Comparison of ENCODE assay signal across 8 cellular contexts in genomic region chr16:29338891-29339290, GRCh38.
DNase-seq lines count a peak whose midpoint lies in the region; ATAC-seq and TF ChIP-seq lines count a peak whose summit lies in the region.
"Not testable (repeated sequence)": the region's sequence is repeated elsewhere in the genome, so short reads cannot be mapped to it uniquely, and the experiment has no call there.

No MANE protein-coding gene starts in this region.

- dilution Hi-C loops in IMR-90 (cut with HindIII; ENCODE audit: low sequenced_read_pairs, unreplicated experiment) = not testable (repeated sequence)

- not testable (repeated sequence) for H2BK20ac ChIP-seq in IMR-90 (ENCODE audit: low read depth, low read length)

- POLR2A ChIA-PET in HEK293 (lab: Yijun Ruan, JAX); IMR-90 (lab: Charles Lee; ENCODE audit: unreplicated experiment): not testable (repeated sequence)

- H3K4me3 Mint-ChIP-seq in natural killer cell = not testable (repeated sequence)

- H3K27ac Mint-ChIP-seq in natural killer cell = not testable (repeated sequence)

- H3K9ac ChIP-seq in BLaER1 treated with 17β-estradiol and CSF1 and Interleukin-3, amounts not matched to agents 10 nM and 100 nM = peak overlapping the region in 2 of 11 experiments; percentile 19 to 33; a peak in 2 of 22 replicates
- not testable (repeated sequence) for H3K9ac ChIP-seq in IMR-90 (ENCODE audit: low read depth, low read length)
- H3K9ac ChIP-seq in SU-DHL-6 (ENCODE audit: low read length) = peak overlapping the region; percentile 37; the same call in 1 of the 2 replicates

- peak overlapping the region; percentile 32; the same call in 1 of the 2 replicates for H4K91ac ChIP-seq in IMR-90 (ENCODE audit: insufficient read depth, low read depth, low read length)

- H2AK9ac ChIP-seq in IMR-90 (replicated peaks; ENCODE audit: low read depth, low read length, poor library complexity) = not testable (repeated sequence)

- CTCF ChIA-PET in HEK293 (lab: Yijun Ruan, JAX); IMR-90 (lab: Yijun Ruan, JAX): not testable (repeated sequence)

- not testable (repeated sequence) for TF ChIP-seq POLR2A in IMR-90 (IDR thresholded peaks at IDR 0.05; ENCODE audit: low read depth, low read length)

- TF ChIP-seq CTCF in HEK293 (tag by site-specific recombination; IDR thresholded peaks at IDR 0.05); IMR-90 (conservative IDR thresholded peaks at IDR 0.05; ENCODE audit: low read depth, low read length); SU-DHL-6 (IDR thresholded peaks at IDR 0.05; ENCODE audit: insufficient read depth, low read length, poor library complexity, severe bottlenecking); natural killer cell (IDR thresholded peaks at IDR 0.05): not testable (repeated sequence)

- H3K9me2 ChIP-seq in SU-DHL-6 (replicated peaks; ENCODE audit: insufficient read depth, low read length) = not testable (repeated sequence)

- not testable (repeated sequence) for H3K79me2 ChIP-seq in SU-DHL-6 (ENCODE audit: insufficient read depth, low read length)

- not testable (repeated sequence) for H3K23ac ChIP-seq in IMR-90 (ENCODE audit: low read depth, low read length)

- H3K9me3 ChIP-seq in BLaER1 treated with 17β-estradiol and CSF1 and Interleukin-3, amounts not matched to agents 10 nM and 100 nM (replicated peaks in 1 of 11); HEK293 (ENCODE audit: control insufficient read depth, insufficient read depth, low read depth, low read length); IMR-90 (ENCODE audit: control insufficient read depth, insufficient read depth, low read length); SU-DHL-6 (ENCODE audit: insufficient read depth, low read length): not testable (repeated sequence)

- not testable (repeated sequence) for H3K9me3 Mint-ChIP-seq in natural killer cell

- not testable (repeated sequence) for H3K27me3 ChIP-seq in BLaER1 treated with 17β-estradiol and CSF1 and Interleukin-3, amounts not matched to agents 10 nM and 100 nM; IMR-90 (ENCODE audit: control insufficient read depth, insufficient read depth, low read length); SU-DHL-6 (ENCODE audit: low read length)

- H3K4me2 ChIP-seq in BLaER1 treated with 17β-estradiol and CSF1 and Interleukin-3, amounts not matched to agents 10 nM and 100 nM = peak overlapping the region; percentile 47 to 83 (median 76); a peak in 21 of 22 replicates
- H3K4me2 ChIP-seq in IMR-90 (ENCODE audit: low read depth, low read length) = not testable (repeated sequence)
- peak overlapping the region; percentile 34 for H3K4me2 ChIP-seq in SU-DHL-6 (ENCODE audit: low read depth, low read length, poor library complexity, severe bottlenecking)

- H3F3A ChIP-seq in SU-DHL-6 (ENCODE audit: insufficient read depth) = peaks cover 27% of the 10 kb centered on the region

- H3K79me1 ChIP-seq in IMR-90 (ENCODE audit: low read depth in 1 of 2, low read length in 2 of 2) = not testable (repeated sequence)

- not testable (repeated sequence) for H3K14ac ChIP-seq in IMR-90 (replicated peaks; ENCODE audit: low read depth, low read length)

- peaks cover 29 to 69% (median 58%) of the 10 kb centered on the region in 10 experiments for H3K4me1 ChIP-seq in BLaER1 treated with 17β-estradiol and CSF1 and Interleukin-3, amounts not matched to agents 10 nM and 100 nM
- not testable (repeated sequence) for H3K4me1 ChIP-seq in HEK293 (ENCODE audit: control insufficient read depth, insufficient read depth, low read length); IMR-90 (ENCODE audit: control insufficient read depth, insufficient read depth, low read length)

- peaks cover 10 to 19% of the 10 kb centered on the region in 2 donors for H3K4me1 Mint-ChIP-seq in natural killer cell

- not testable (repeated sequence) for H3K4ac ChIP-seq in IMR-90 (ENCODE audit: low read depth, low read length)

- not testable (repeated sequence) for H2BK15ac ChIP-seq in IMR-90 (ENCODE audit: low read depth, low read length)

- not testable (repeated sequence) for H4K5ac ChIP-seq in IMR-90 (ENCODE audit: low read depth, low read length)

- H3K27ac ChIP-seq in BLaER1 treated with 17β-estradiol and CSF1 and Interleukin-3, amounts not matched to agents 10 nM and 100 nM = peak overlapping the region in 4 of 11 experiments; percentile 37 to 70 (median 48); a peak in 10 of 22 replicates
- H3K27ac ChIP-seq in HEK293 (ENCODE audit: extremely low read depth, low read depth, low read length); IMR-90 (ENCODE audit: insufficient read depth, low read length): not testable (repeated sequence)
- H3K27ac ChIP-seq in SU-DHL-6 (ENCODE audit: low read depth, low read length) = peak overlapping the region; percentile 80

- H3K9me1 ChIP-seq in IMR-90 (ENCODE audit: insufficient read depth, low read length) = not testable (repeated sequence)

- ATAC-seq in GM18873 (IDR thresholded peaks at IDR 0.05; ENCODE audit: low FRiP score, unreplicated experiment) (peak; percentile 7), GM19467 (IDR thresholded peaks at IDR 0.05; ENCODE audit: unreplicated experiment) (peak; percentile 4), HG03108 (IDR thresholded peaks at IDR 0.05; ENCODE audit: unreplicated experiment) (peak; percentile 5), natural killer cell (peak in 2 of 3 donors; percentile 12 to 26)
- not testable (repeated sequence) for ATAC-seq in IMR-90 (ENCODE audit: low read depth)

- H3K27me3 Mint-ChIP-seq in natural killer cell (ENCODE audit: low read depth in 2 of 2) = not testable (repeated sequence)

- not testable (repeated sequence) for H3K56ac ChIP-seq in IMR-90 (ENCODE audit: extremely low read depth, insufficient read depth, low read length)

- not testable (repeated sequence) for H2BK120ac ChIP-seq in IMR-90 (ENCODE audit: low read depth, low read length)

- TF ChIP-seq RAD21 in IMR-90 (IDR thresholded peaks at IDR 0.05; ENCODE audit: low read length) = not testable (repeated sequence)

- H3K18ac ChIP-seq in IMR-90 (ENCODE audit: low read depth, low read length) = peak overlapping the region; percentile 35; the same call in 1 of the 2 replicates

- H3K36me3 ChIP-seq in BLaER1 treated with 17β-estradiol and CSF1 and Interleukin-3, amounts not matched to agents 10 nM and 100 nM; HEK293 (ENCODE audit: control insufficient read depth in 2 of 2, insufficient read depth in 1 of 2, low read length in 2 of 2); IMR-90 (ENCODE audit: control insufficient read depth, insufficient read depth, low read length); SU-DHL-6 (ENCODE audit: low read length): not testable (repeated sequence)

- H3K4me3 ChIP-seq in BLaER1 treated with 17β-estradiol and CSF1 and Interleukin-3, amounts not matched to agents 10 nM and 100 nM; HEK293 (ENCODE audit: low read depth, low read length); IMR-90 (ENCODE audit: insufficient read depth, low read depth, low read length); SU-DHL-6 (ENCODE audit: insufficient read depth, low read length, poor library complexity, severe bottlenecking): not testable (repeated sequence)

- not testable (repeated sequence) for H4K8ac ChIP-seq in IMR-90 (ENCODE audit: low read depth in 2 of 2, low read length in 2 of 2)

- not testable (repeated sequence) for H3K36me3 Mint-ChIP-seq in natural killer cell

- not testable (repeated sequence) for DNase-seq in IMR-90, natural killer cell

- not testable (repeated sequence) for H4K20me1 ChIP-seq in BLaER1 treated with 17β-estradiol and CSF1 and Interleukin-3, amounts not matched to agents 10 nM and 100 nM; IMR-90 (ENCODE audit: insufficient read depth, low read length); SU-DHL-6 (ENCODE audit: low read depth, low read length)

- WGBS in IMR-90 (ENCODE audit: extremely low coverage in 2 of 2, insufficient read length in 1 of 2), 2 experiments = no CpG with 5 or more reads among the region's 6 CpGs

- not testable (repeated sequence) for H2BK5ac ChIP-seq in IMR-90 (ENCODE audit: low read depth, low read length, poor library complexity, severe bottlenecking)

- not testable (repeated sequence) for BruUV-seq in IMR-90 (replicated peaks; lab: Mats Ljungman, UMichigan)

- intact Hi-C loops in IMR-90 (cut with micrococcal nuclease); natural killer cell (cut with micrococcal nuclease): not testable (repeated sequence)

- peak overlapping the region; percentile 87; the same call in 1 of the 2 replicates for H2AK5ac ChIP-seq in IMR-90 (ENCODE audit: low read depth, low read length)

- not testable (repeated sequence) for H2AFZ ChIP-seq in IMR-90 (replicated peaks; ENCODE audit: low read length, poor library complexity); SU-DHL-6 (ENCODE audit: low read depth, low read length, severe bottlenecking)

- in situ Hi-C loops in IMR-90 (cut with MboI; ENCODE audit: low sequenced_read_pairs) = not testable (repeated sequence)

TF ChIP-seq in HEK293, 187 proteins besides CTCF, POLR2A, EP300 and RAD21:
- TF ChIP-seq SCRT2 (tag by site-specific recombination; IDR thresholded peaks at IDR 0.05) = peak; percentile 25; the same call in 1 of the 2 replicates
